ENCODE assay signal across 1 cellular context in the genomic region with DNA sequence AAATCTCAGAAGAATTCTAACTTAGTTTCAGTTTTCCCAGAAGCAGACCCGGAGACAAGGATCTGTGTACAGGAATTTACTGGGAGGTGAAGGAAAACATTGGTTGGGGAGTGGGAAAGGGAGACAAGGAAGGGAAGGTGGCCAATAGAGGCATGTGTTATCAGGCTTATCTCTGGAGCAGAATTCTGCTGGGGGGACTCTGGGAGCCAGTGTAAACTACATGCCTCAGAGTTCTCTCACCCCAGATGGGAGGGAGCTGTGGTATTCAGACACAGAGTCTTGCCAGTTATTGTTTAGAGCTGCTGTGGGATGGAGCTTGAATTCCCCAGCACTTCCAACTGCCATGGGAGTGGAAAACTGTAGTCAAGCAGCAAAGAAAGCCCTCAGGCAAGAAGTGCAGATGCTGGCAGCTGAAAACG.
TF ChIP-seq lines count a peak whose summit lies in the region.

No MANE protein-coding gene starts in this region.

TF ChIP-seq in HepG2, 621 proteins besides CTCF, POLR2A, EP300 and RAD21:
- no peak for TF ChIP-seq ZNF569 (CRISPR knock-in tag; IDR thresholded peaks at IDR 0.05; ENCODE audit: borderline replicate concordance)
- TF ChIP-seq MAFF (IDR thresholded peaks at IDR 0.05; ENCODE audit: low read depth, low read length): no peak
- TF ChIP-seq NFE2L2 (IDR thresholded peaks at IDR 0.05; ENCODE audit: low read length): no peak
- TF ChIP-seq, protein P1, sequence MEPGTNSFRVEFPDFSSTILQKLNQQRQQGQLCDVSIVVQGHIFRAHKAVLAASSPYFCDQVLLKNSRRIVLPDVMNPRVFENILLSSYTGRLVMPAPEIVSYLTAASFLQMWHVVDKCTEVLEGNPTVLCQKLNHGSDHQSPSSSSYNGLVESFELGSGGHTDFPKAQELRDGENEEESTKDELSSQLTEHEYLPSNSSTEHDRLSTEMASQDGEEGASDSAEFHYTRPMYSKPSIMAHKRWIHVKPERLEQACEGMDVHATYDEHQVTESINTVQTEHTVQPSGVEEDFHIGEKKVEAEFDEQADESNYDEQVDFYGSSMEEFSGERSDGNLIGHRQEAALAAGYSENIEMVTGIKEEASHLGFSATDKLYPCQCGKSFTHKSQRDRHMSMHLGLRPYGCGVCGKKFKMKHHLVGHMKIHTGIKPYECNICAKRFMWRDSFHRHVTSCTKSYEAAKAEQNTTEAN (CRISPR knock-in tag; conservative IDR thresholded peaks at IDR 0.05): no peak
- TF ChIP-seq IKZF1 (IDR thresholded peaks at IDR 0.05): no peak
- no peak for TF ChIP-seq SOX13 (IDR thresholded peaks at IDR 0.05)
- no peak for TF ChIP-seq SOX13 (CRISPR knock-in tag; conservative IDR thresholded peaks at IDR 0.05 in 1 of 2, IDR thresholded peaks at IDR 0.05 in 1 of 2)
- no peak for TF ChIP-seq MTF2 (CRISPR knock-in tag; IDR thresholded peaks at IDR 0.05; ENCODE audit: borderline replicate concordance)
